In genomic region chr16:77323695-77324094, GRCh38 we compare ENCODE assay signal across 1 cellular context.
TF ChIP-seq lines count a peak whose summit lies in the region.

No MANE protein-coding gene starts in this region.

TF ChIP-seq in HEK293T, 16 proteins besides CTCF, POLR2A, EP300 and RAD21 (continued from another document):
- TF ChIP-seq CTBP1 (IDR thresholded peaks at IDR 0.05; ENCODE audit: borderline replicate concordance) (no peak), FOXK2 (IDR thresholded peaks at IDR 0.05) (no peak), FOXM1 (IDR thresholded peaks at IDR 0.05; ENCODE audit: borderline replicate concordance) (no peak), SP1 (IDR thresholded peaks at IDR 0.05) (no peak), SUZ12 (IDR thresholded peaks at IDR 0.05) (no peak), L3MBTL2 (conservative IDR thresholded peaks at IDR 0.05) (no peak), BHLHE40 (IDR thresholded peaks at IDR 0.05; ENCODE audit: borderline replicate concordance) (no peak), ELF4 (IDR thresholded peaks at IDR 0.05) (no peak), NFRKB (IDR thresholded peaks at IDR 0.05) (no peak), ARNT (IDR thresholded peaks at IDR 0.05) (no peak), TARDBP (IDR thresholded peaks at IDR 0.05) (no peak), LEF1 (IDR thresholded peaks at IDR 0.05; ENCODE audit: borderline replicate concordance) (no peak)
